Comparison of ENCODE assay signal across 11 cellular contexts in genomic region chr10:124285587-124286527, GRCh38.
DNase-seq lines count a peak whose midpoint lies in the region; ATAC-seq and TF ChIP-seq lines count a peak whose summit lies in the region.
"Had no signal": no experiment of that assay in that cellular context is flagged by ENCODE, and none has a peak within 500 bp of the region (broad histone marks: within the 10 kb centered on the region; RNA-seq: fewer than 3 reads in every experiment).

No MANE protein-coding gene starts in this region.

- H3K4me1 Mint-ChIP-seq in IgD-negative memory B cell = peaks cover 9 to 14% (median 12%) of the 10 kb centered on the region in 3 donors

- intact Hi-C loops in left lung (cut with DNase I) = no loop called here

- no peaks in the 10 kb centered on the region for H3K27me3 ChIP-seq in left lung
- H3K27me3 ChIP-seq: SJSA1 had no signal

- peak; percentile 69 for ATAC-seq in GM18499 (IDR thresholded peaks at IDR 0.05; ENCODE audit: insufficient read depth, unreplicated experiment)
- ATAC-seq in GM21723 (IDR thresholded peaks at IDR 0.05; ENCODE audit: unreplicated experiment) = peak; percentile 80
- peak; percentile 49 for ATAC-seq in left lung

- peak overlapping the region in 1 of 2 donors; percentile 70 for H3K27ac ChIP-seq in left lung
- H3K27ac ChIP-seq: SJSA1 had no signal

- H3K4me3 ChIP-seq in left lung = no peak overlapping the region
- H3K4me3 ChIP-seq: coronary artery, SJSA1 had no signal

- H3K27me3 Mint-ChIP-seq in IgD-negative memory B cell = peaks cover 2% of the 10 kb centered on the region

- peaks cover 3% of the 10 kb centered on the region for H3K36me3 Mint-ChIP-seq in IgD-negative memory B cell

- TF ChIP-seq CTCF in left lung (IDR thresholded peaks at IDR 0.05) = no peak

- DNase-seq in left lung = peak; percentile 31 to 36
- no peak for DNase-seq in T-helper 1 cell
- DNase-seq in NCI-H1417 (lab: John Stamatoyannopoulos, UW) = no peak
- DNase-seq in HUDEP-2 (lab: John Stamatoyannopoulos, UW; ENCODE audit: unreplicated experiment in 76 of 76) = no peak
- no peak for DNase-seq in NCI-H2227 (lab: John Stamatoyannopoulos, UW; ENCODE audit: unreplicated experiment)

- H3K4me3 Mint-ChIP-seq in IgD-negative memory B cell = peak overlapping the region; percentile 34 to 84 (median 59)
- H3K4me3 Mint-ChIP-seq: nephron had no signal

- no peaks in the 10 kb centered on the region for H3K9me3 ChIP-seq in left lung
- H3K9me3 ChIP-seq: SJSA1 had no signal

- H3K27ac Mint-ChIP-seq in IgD-negative memory B cell = no peak overlapping the region

- H3K4me1 ChIP-seq in left lung = peaks cover 0 to 56% of the 10 kb centered on the region in 2 donors
- H3K4me1 ChIP-seq: SJSA1 had no signal

- no peaks in the 10 kb centered on the region for H3K36me3 ChIP-seq in left lung
- H3K36me3 ChIP-seq: SJSA1 had no signal

- H3K9me3 Mint-ChIP-seq in IgD-negative memory B cell = peaks cover 0 to 2% (median 0%) of the 10 kb centered on the region in 3 donors
- H3K9me3 Mint-ChIP-seq: nephron had no signal

Comparison
In these comparisons a context has a peak if more than half of its experiments do, and no peak if none do; other contexts are left out.
1. DNase-seq: peak in left lung (2 of 2); none in T-helper 1 cell (0 of 5), NCI-H1417 (0 of 3), HUDEP-2 (0 of 76) and NCI-H2227 (single experiment).
2. Peak in every context shown above with its lines, with median percentiles within 50 percentile points of each other: ATAC-seq.